ENCODE assay signal across 25 cellular contexts in the genomic region with DNA sequence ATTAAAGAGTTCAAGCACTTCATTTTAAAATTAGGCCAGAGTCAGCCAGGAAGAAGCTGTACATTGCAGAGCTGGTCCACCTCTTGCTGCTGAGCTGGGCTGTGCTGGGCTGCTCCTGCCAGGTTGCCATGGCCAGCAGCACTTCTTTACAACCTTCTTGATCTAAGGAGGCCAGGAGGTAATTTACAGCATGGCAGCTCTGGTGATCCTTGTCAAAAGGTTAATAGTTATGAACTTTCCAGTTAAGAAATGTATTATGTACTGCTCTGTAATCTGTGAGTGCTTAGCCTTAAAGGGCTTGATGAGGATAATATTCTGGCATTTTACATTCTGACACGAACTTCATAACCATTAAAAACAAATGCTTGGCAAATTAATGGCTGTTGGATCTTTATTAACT.
"Had no signal": no experiment of that assay in that cellular context is flagged by ENCODE, and none has a peak within 500 bp of the region (broad histone marks: within the 10 kb centered on the region; RNA-seq: fewer than 3 reads in every experiment).

No MANE protein-coding gene starts in this region.

- H3K27ac ChIP-seq: esophagus squamous epithelium, gastrocnemius medialis, heart left ventricle, hepatocyte, left lung, ovary, right atrium auricular region, stomach, thyroid gland had no signal

- H3K4me3 ChIP-seq: esophagus squamous epithelium, gastrocnemius medialis, heart left ventricle, hepatocyte, left lung, ovary, right atrium auricular region, stomach, thyroid gland had no signal

- H2AFZ ChIP-seq: hepatocyte had no signal

- DNase-seq: cerebellar nuclear complex; cortex of kidney; effector memory CD8-positive, alpha-beta T cell; erythroblast; esophagus squamous epithelium; gastrocnemius medialis; heart left ventricle; kidney; left lung; mesendoderm; midbrain; naive thymus-derived CD4-positive, alpha-beta T cell; nephron progenitor cell; nucleus accumbens; ovary; stimulated activated CD4-positive, alpha-beta T cell treated with anti-CD3 and anti-CD28 coated beads, Interleukin-2, amount 100 ng/mL, for 24 hours; stimulated activated CD4-positive, alpha-beta T cell treated with anti-CD3 and anti-CD28 coated beads, Interleukin-4, amount 100 ng/mL, for 24 hours; stimulated activated naive CD4-positive, alpha-beta T cell treated with Interleukin-2 at 50 U/mL for 16 hours; stomach; thyroid gland had no signal

- H3K4me2 ChIP-seq: hepatocyte had no signal

- H3K36me3 Mint-ChIP-seq: stimulated activated effector memory CD8-positive, alpha-beta T cell treated with anti-CD3 and anti-CD28 coated beads, Interleukin-12 subunit alpha, Interleukin-12 subunit beta, amount 100 ng/mL, for 72 hours had no signal

- H3K4me1 Mint-ChIP-seq: naive thymus-derived CD4-positive, alpha-beta T cell; nephron progenitor cell; stimulated activated effector memory CD8-positive, alpha-beta T cell treated with anti-CD3 and anti-CD28 coated beads, Interleukin-12 subunit alpha, Interleukin-12 subunit beta, amount 100 ng/mL, for 72 hours had no signal

- H3K36me3 ChIP-seq: esophagus squamous epithelium, gastrocnemius medialis, heart left ventricle, left lung, ovary, right atrium auricular region, stomach, thyroid gland had no signal

- H3K4me1 ChIP-seq: gastrocnemius medialis, left lung, thyroid gland had no signal

- H3K9me3 ChIP-seq: gastrocnemius medialis, ovary, thyroid gland had no signal

- H3K4me3 Mint-ChIP-seq: effector memory CD8-positive, alpha-beta T cell; naive thymus-derived CD4-positive, alpha-beta T cell; nephron progenitor cell; stimulated activated effector memory CD8-positive, alpha-beta T cell treated with anti-CD3 and anti-CD28 coated beads, Interleukin-12 subunit alpha, Interleukin-12 subunit beta, amount 100 ng/mL, for 72 hours; type B pancreatic cell had no signal

- H3K27me3 ChIP-seq: esophagus squamous epithelium, gastrocnemius medialis, heart left ventricle, hepatocyte, left lung, ovary, right atrium auricular region, stomach, thyroid gland had no signal

- ATAC-seq: effector memory CD8-positive, alpha-beta T cell; gastrocnemius medialis; heart left ventricle; left lung; naive thymus-derived CD4-positive, alpha-beta T cell; sciatic nerve; stimulated activated effector memory CD8-positive, alpha-beta T cell treated with anti-CD3 and anti-CD28 coated beads, Interleukin-12 subunit alpha, Interleukin-12 subunit beta, amount 100 ng/mL, for 72 hours had no signal

- H3K27me3 Mint-ChIP-seq: effector memory CD8-positive, alpha-beta T cell; naive thymus-derived CD4-positive, alpha-beta T cell; type B pancreatic cell had no signal

- H3K27ac Mint-ChIP-seq: effector memory CD8-positive, alpha-beta T cell; naive thymus-derived CD4-positive, alpha-beta T cell; nephron progenitor cell; stimulated activated effector memory CD8-positive, alpha-beta T cell treated with anti-CD3 and anti-CD28 coated beads, Interleukin-12 subunit alpha, Interleukin-12 subunit beta, amount 100 ng/mL, for 72 hours; type B pancreatic cell had no signal
